1 cellular context compared by ENCODE assay signal in the genomic region with DNA sequence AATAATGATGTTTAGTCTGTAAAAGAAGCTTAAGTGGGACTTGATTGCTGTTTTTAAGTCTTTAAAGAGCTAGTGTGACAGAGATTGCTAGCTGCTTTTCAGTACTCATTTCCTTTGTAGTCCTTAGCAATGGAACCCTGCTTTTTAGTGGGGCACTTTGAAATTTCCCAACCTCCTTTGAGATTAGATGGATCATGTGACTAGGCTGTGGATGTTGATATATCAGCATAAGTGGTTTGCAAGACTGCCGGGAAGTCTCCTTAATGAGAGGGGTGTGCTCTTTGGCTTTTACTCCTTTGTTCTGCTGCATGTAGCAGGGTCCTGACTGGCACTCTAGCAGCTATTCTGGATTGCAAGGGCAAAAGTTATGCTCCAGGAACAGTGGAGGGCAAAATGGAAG.
A peak's percentile ranks its signal among the peaks of the same experiment; 100 is the strongest.
TF ChIP-seq lines count a peak whose summit lies in the region.

No MANE protein-coding gene starts in this region.

TF ChIP-seq in K562, 482 proteins besides CTCF, POLR2A, EP300 and RAD21 (continued from another document and continues in another):
- 0 out of 2 replicates have a peak, but pooled peaks have one; percentile 36 for TF ChIP-seq ZNF644 (tag; IDR thresholded peaks at IDR 0.05; ENCODE audit: low read depth)
- TF ChIP-seq RCOR1 (IDR thresholded peaks at IDR 0.05; ENCODE audit: borderline replicate concordance in 1 of 2, low read depth in 2 of 2, low read length in 2 of 2), result no peak
- TF ChIP-seq FOXA3 (CRISPR knock-in tag; conservative IDR thresholded peaks at IDR 0.05 in 1 of 2, IDR thresholded peaks at IDR 0.05 in 1 of 2), result no peak
- TF ChIP-seq, protein P1, sequence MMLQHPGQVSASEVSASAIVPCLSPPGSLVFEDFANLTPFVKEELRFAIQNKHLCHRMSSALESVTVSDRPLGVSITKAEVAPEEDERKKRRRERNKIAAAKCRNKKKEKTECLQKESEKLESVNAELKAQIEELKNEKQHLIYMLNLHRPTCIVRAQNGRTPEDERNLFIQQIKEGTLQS (IDR thresholded peaks at IDR 0.05), result no peak
- TF ChIP-seq, protein P1 (CRISPR knock-in tag; conservative IDR thresholded peaks at IDR 0.05), result no peak
- no peak for TF ChIP-seq SNRNP70 (optimal IDR thresholded peaks at IDR 0.05; ENCODE audit: low read depth, low read length)
- TF ChIP-seq, protein P2, sequence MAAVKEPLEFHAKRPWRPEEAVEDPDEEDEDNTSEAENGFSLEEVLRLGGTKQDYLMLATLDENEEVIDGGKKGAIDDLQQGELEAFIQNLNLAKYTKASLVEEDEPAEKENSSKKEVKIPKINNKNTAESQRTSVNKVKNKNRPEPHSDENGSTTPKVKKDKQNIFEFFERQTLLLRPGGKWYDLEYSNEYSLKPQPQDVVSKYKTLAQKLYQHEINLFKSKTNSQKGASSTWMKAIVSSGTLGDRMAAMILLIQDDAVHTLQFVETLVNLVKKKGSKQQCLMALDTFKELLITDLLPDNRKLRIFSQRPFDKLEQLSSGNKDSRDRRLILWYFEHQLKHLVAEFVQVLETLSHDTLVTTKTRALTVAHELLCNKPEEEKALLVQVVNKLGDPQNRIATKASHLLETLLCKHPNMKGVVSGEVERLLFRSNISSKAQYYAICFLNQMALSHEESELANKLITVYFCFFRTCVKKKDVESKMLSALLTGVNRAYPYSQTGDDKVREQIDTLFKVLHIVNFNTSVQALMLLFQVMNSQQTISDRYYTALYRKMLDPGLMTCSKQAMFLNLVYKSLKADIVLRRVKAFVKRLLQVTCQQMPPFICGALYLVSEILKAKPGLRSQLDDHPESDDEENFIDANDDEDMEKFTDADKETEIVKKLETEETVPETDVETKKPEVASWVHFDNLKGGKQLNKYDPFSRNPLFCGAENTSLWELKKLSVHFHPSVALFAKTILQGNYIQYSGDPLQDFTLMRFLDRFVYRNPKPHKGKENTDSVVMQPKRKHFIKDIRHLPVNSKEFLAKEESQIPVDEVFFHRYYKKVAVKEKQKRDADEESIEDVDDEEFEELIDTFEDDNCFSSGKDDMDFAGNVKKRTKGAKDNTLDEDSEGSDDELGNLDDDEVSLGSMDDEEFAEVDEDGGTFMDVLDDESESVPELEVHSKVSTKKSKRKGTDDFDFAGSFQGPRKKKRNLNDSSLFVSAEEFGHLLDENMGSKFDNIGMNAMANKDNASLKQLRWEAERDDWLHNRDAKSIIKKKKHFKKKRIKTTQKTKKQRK (IDR thresholded peaks at IDR 0.05; ENCODE audit: borderline replicate concordance, low read depth, low read length), result no peak
- no peak for TF ChIP-seq MECOM (CRISPR knock-in tag; IDR thresholded peaks at IDR 0.05)
- TF ChIP-seq, protein P3, sequence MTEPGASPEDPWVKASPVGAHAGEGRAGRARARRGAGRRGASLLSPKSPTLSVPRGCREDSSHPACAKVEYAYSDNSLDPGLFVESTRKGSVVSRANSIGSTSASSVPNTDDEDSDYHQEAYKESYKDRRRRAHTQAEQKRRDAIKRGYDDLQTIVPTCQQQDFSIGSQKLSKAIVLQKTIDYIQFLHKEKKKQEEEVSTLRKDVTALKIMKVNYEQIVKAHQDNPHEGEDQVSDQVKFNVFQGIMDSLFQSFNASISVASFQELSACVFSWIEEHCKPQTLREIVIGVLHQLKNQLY (CRISPR knock-in tag; conservative IDR thresholded peaks at IDR 0.05), result no peak
- TF ChIP-seq PHB2 (IDR thresholded peaks at IDR 0.05; ENCODE audit: low read depth), result no peak
- TF ChIP-seq, protein P4, sequence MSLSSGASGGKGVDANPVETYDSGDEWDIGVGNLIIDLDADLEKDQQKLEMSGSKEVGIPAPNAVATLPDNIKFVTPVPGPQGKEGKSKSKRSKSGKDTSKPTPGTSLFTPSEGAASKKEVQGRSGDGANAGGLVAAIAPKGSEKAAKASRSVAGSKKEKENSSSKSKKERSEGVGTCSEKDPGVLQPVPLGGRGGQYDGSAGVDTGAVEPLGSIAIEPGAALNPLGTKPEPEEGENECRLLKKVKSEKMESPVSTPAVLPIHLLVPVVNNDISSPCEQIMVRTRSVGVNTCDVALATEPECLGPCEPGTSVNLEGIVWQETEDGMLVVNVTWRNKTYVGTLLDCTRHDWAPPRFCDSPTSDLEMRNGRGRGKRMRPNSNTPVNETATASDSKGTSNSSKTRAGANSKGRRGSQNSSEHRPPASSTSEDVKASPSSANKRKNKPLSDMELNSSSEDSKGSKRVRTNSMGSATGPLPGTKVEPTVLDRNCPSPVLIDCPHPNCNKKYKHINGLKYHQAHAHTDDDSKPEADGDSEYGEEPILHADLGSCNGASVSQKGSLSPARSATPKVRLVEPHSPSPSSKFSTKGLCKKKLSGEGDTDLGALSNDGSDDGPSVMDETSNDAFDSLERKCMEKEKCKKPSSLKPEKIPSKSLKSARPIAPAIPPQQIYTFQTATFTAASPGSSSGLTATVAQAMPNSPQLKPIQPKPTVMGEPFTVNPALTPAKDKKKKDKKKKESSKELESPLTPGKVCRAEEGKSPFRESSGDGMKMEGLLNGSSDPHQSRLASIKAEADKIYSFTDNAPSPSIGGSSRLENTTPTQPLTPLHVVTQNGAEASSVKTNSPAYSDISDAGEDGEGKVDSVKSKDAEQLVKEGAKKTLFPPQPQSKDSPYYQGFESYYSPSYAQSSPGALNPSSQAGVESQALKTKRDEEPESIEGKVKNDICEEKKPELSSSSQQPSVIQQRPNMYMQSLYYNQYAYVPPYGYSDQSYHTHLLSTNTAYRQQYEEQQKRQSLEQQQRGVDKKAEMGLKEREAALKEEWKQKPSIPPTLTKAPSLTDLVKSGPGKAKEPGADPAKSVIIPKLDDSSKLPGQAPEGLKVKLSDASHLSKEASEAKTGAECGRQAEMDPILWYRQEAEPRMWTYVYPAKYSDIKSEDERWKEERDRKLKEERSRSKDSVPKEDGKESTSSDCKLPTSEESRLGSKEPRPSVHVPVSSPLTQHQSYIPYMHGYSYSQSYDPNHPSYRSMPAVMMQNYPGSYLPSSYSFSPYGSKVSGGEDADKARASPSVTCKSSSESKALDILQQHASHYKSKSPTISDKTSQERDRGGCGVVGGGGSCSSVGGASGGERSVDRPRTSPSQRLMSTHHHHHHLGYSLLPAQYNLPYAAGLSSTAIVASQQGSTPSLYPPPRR (CRISPR knock-in tag; IDR thresholded peaks at IDR 0.05; ENCODE audit: borderline replicate concordance), result no peak
- TF ChIP-seq SP2 (IDR thresholded peaks at IDR 0.05; ENCODE audit: extremely low read depth, low read depth, low read length, poor library complexity, severe bottlenecking), result no peak
- TF ChIP-seq, protein P5, sequence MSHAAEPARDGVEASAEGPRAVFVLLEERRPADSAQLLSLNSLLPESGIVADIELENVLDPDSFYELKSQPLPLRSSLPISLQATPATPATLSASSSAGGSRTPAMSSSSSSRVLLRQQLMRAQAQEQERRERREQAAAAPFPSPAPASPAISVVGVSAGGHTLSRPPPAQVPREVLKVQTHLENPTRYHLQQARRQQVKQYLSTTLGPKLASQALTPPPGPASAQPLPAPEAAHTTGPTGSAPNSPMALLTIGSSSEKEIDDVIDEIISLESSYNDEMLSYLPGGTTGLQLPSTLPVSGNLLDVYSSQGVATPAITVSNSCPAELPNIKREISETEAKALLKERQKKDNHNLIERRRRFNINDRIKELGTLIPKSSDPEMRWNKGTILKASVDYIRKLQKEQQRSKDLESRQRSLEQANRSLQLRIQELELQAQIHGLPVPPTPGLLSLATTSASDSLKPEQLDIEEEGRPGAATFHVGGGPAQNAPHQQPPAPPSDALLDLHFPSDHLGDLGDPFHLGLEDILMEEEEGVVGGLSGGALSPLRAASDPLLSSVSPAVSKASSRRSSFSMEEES (CRISPR knock-in tag; IDR thresholded peaks at IDR 0.05), result peak; percentile 96
- TF ChIP-seq MAFF (IDR thresholded peaks at IDR 0.05; ENCODE audit: low read length), result no peak
- TF ChIP-seq, protein P6, sequence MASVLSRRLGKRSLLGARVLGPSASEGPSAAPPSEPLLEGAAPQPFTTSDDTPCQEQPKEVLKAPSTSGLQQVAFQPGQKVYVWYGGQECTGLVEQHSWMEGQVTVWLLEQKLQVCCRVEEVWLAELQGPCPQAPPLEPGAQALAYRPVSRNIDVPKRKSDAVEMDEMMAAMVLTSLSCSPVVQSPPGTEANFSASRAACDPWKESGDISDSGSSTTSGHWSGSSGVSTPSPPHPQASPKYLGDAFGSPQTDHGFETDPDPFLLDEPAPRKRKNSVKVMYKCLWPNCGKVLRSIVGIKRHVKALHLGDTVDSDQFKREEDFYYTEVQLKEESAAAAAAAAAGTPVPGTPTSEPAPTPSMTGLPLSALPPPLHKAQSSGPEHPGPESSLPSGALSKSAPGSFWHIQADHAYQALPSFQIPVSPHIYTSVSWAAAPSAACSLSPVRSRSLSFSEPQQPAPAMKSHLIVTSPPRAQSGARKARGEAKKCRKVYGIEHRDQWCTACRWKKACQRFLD (CRISPR knock-in tag; IDR thresholded peaks at IDR 0.05), result no peak
- TF ChIP-seq ZNF324 (CRISPR knock-in tag; IDR thresholded peaks at IDR 0.05), result no peak
- no peak for TF ChIP-seq SNIP1 (IDR thresholded peaks at IDR 0.05; ENCODE audit: low read depth)
- TF ChIP-seq GTF2A2 (tag; IDR thresholded peaks at IDR 0.05), result no peak
- TF ChIP-seq, protein P7, sequence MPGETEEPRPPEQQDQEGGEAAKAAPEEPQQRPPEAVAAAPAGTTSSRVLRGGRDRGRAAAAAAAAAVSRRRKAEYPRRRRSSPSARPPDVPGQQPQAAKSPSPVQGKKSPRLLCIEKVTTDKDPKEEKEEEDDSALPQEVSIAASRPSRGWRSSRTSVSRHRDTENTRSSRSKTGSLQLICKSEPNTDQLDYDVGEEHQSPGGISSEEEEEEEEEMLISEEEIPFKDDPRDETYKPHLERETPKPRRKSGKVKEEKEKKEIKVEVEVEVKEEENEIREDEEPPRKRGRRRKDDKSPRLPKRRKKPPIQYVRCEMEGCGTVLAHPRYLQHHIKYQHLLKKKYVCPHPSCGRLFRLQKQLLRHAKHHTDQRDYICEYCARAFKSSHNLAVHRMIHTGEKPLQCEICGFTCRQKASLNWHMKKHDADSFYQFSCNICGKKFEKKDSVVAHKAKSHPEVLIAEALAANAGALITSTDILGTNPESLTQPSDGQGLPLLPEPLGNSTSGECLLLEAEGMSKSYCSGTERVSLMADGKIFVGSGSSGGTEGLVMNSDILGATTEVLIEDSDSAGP (CRISPR knock-in tag; IDR thresholded peaks at IDR 0.05), result no peak
- no peak for TF ChIP-seq DIDO1 (tag; IDR thresholded peaks at IDR 0.05; ENCODE audit: low read depth)
- TF ChIP-seq TRIM24 (IDR thresholded peaks at IDR 0.05), result peak in 1 of 2 experiments; percentile 18; a peak in 1 of 4 replicates
- TF ChIP-seq, protein P8, sequence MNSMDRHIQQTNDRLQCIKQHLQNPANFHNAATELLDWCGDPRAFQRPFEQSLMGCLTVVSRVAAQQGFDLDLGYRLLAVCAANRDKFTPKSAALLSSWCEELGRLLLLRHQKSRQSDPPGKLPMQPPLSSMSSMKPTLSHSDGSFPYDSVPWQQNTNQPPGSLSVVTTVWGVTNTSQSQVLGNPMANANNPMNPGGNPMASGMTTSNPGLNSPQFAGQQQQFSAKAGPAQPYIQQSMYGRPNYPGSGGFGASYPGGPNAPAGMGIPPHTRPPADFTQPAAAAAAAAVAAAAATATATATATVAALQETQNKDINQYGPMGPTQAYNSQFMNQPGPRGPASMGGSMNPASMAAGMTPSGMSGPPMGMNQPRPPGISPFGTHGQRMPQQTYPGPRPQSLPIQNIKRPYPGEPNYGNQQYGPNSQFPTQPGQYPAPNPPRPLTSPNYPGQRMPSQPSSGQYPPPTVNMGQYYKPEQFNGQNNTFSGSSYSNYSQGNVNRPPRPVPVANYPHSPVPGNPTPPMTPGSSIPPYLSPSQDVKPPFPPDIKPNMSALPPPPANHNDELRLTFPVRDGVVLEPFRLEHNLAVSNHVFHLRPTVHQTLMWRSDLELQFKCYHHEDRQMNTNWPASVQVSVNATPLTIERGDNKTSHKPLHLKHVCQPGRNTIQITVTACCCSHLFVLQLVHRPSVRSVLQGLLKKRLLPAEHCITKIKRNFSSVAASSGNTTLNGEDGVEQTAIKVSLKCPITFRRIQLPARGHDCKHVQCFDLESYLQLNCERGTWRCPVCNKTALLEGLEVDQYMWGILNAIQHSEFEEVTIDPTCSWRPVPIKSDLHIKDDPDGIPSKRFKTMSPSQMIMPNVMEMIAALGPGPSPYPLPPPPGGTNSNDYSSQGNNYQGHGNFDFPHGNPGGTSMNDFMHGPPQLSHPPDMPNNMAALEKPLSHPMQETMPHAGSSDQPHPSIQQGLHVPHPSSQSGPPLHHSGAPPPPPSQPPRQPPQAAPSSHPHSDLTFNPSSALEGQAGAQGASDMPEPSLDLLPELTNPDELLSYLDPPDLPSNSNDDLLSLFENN (IDR thresholded peaks at IDR 0.05; ENCODE audit: low read depth in 2 of 2, low read length in 2 of 2), result no peak
- TF ChIP-seq NONO (IDR thresholded peaks at IDR 0.05; ENCODE audit: low read depth in 2 of 2, low read length in 1 of 2), result no peak
- no peak for TF ChIP-seq SMAD4 (CRISPR knock-in tag; conservative IDR thresholded peaks at IDR 0.05)
- no peak for TF ChIP-seq RBM34 (IDR thresholded peaks at IDR 0.05; ENCODE audit: borderline replicate concordance, insufficient read depth, low read length)
- no peak for TF ChIP-seq TAF1 (IDR thresholded peaks at IDR 0.05; ENCODE audit: control insufficient read depth, extremely low read depth, insufficient read depth, low read length, severe bottlenecking)
- TF ChIP-seq ZNF589 (CRISPR knock-in tag; IDR thresholded peaks at IDR 0.05; ENCODE audit: low read depth), result 0 out of 2 replicates have a peak, but pooled peaks have one; percentile 39
- TF ChIP-seq RUNX1 (IDR thresholded peaks at IDR 0.05; ENCODE audit: low read depth), result no peak
- no peak for TF ChIP-seq ETV5 (CRISPR knock-in tag; IDR thresholded peaks at IDR 0.05; ENCODE audit: low read depth)
- no peak for TF ChIP-seq CBX3 (IDR thresholded peaks at IDR 0.05; ENCODE audit: borderline replicate concordance in 1 of 2, low read length in 2 of 2)
- TF ChIP-seq ZSCAN29 (IDR thresholded peaks at IDR 0.05), result no peak
- TF ChIP-seq TOE1 (IDR thresholded peaks at IDR 0.05; ENCODE audit: borderline replicate concordance), result peak; percentile 92
- TF ChIP-seq TOE1 (CRISPR knock-in tag; IDR thresholded peaks at IDR 0.05; ENCODE audit: borderline replicate concordance, low read depth), result no peak
- no peak for TF ChIP-seq FOXA1 (IDR thresholded peaks at IDR 0.05; ENCODE audit: borderline replicate concordance)
- no peak for TF ChIP-seq POLR3A (IDR thresholded peaks at IDR 0.05; ENCODE audit: borderline replicate concordance, extremely low read depth, insufficient read depth, insufficient read length)
- no peak for TF ChIP-seq MTF1 (CRISPR knock-in tag; IDR thresholded peaks at IDR 0.05; ENCODE audit: borderline replicate concordance)
- no peak for TF ChIP-seq SETDB1 (IDR thresholded peaks at IDR 0.05; ENCODE audit: low read length)
- no peak for TF ChIP-seq CXXC5 (CRISPR knock-in tag; IDR thresholded peaks at IDR 0.05)
- no peak for TF ChIP-seq KAT2B (IDR thresholded peaks at IDR 0.05; ENCODE audit: low read depth, low read length)
- TF ChIP-seq GATAD2B (IDR thresholded peaks at IDR 0.05; ENCODE audit: borderline replicate concordance), result no peak
- peak; percentile 24 to 36; a peak in 1 of 4 replicates for TF ChIP-seq FOXK2 (conservative IDR thresholded peaks at IDR 0.05 in 1 of 2, IDR thresholded peaks at IDR 0.05 in 1 of 2; ENCODE audit: low read depth in 2 of 2)
- TF ChIP-seq ZNF174 (CRISPR knock-in tag; IDR thresholded peaks at IDR 0.05), result no peak
